ENCODE assay signal across 26 cellular contexts in genomic region chr3:87856126-87856525, GRCh38.
DNase-seq lines count a peak whose midpoint lies in the region; ATAC-seq lines count a peak whose summit lies in the region.
"Had no signal": no experiment of that assay in that cellular context is flagged by ENCODE, and none has a peak within 500 bp of the region (broad histone marks: within the 10 kb centered on the region; RNA-seq: fewer than 3 reads in every experiment).

No MANE protein-coding gene starts in this region.

- H3K79me2 ChIP-seq in GM23248 (ENCODE audit: insufficient read depth), result no peaks in the 10 kb centered on the region

- DNase-seq in GM23248 (peak; percentile 75), adipocyte (ENCODE audit: low read depth) (peak; percentile 9), iris pigment epithelial cell (ENCODE audit: low read depth) (peak; percentile 1), NCI-H187 treated with DMSO at 0.1 percent for 48 hours (lab: John Stamatoyannopoulos, UW) (no peak), dedifferentiated amniotic fluid mesenchymal stem cell (ENCODE audit: extremely low spot score) (no peak)
- DNase-seq: activated CD4-positive, alpha-beta T cell treated with anti-CD3 and anti-CD28 coated beads for 36 hours; amygdala; DND-41; effector CD4-positive, alpha-beta T cell; glutamatergic neuron; H7; midbrain; MM.1S; naive thymus-derived CD8-positive, alpha-beta T cell; NCI-H1436; NCI-H446; NCI-H774; right lobe of liver; stimulated activated CD4-positive, alpha-beta T cell treated with anti-CD3 and anti-CD28 coated beads, Interleukin-4, amount 100 ng/mL, for 24 hours; T-helper 9 cell had no signal

- no peaks in the 10 kb centered on the region for H4K20me1 ChIP-seq in GM23248 (ENCODE audit: insufficient read depth)

- peak overlapping the region; percentile 90 for H3K4me2 ChIP-seq in GM23248 (ENCODE audit: unreplicated experiment)
- H3K4me2 ChIP-seq: KMS-11 had no signal

- WGBS in GM23248 (ENCODE audit: low coverage in 1 of 2, low lambda C conversion rate in 2 of 2, missing lambda C conversion rate in 2 of 2), 2 experiments, result 2 to 4% methylated on average over 1 of the region's 1 CpG

- H3K4me1 ChIP-seq in GM23248 (ENCODE audit: insufficient read depth), result peaks cover 25% of the 10 kb centered on the region
- peaks cover 23% of the 10 kb centered on the region for H3K4me1 ChIP-seq in adipocyte (ENCODE audit: control insufficient read depth, insufficient read depth, low read length)
- H3K4me1 ChIP-seq: right lobe of liver, tibial nerve had no signal

- H3K9me3 ChIP-seq in GM23248 (ENCODE audit: low read depth) (no peaks in the 10 kb centered on the region), adipocyte (ENCODE audit: control insufficient read depth, low read length) (no peaks in the 10 kb centered on the region)
- H3K9me3 ChIP-seq: right lobe of liver had no signal

- H3K9me2 ChIP-seq in GM23248 (ENCODE audit: insufficient read depth), result no peaks in the 10 kb centered on the region

- H3K4me3 ChIP-seq in GM23248, result no peak overlapping the region; the same call in 1 of the 2 replicates
- peak overlapping the region; percentile 58 for H3K4me3 ChIP-seq in adipocyte (ENCODE audit: low read length)
- H3K4me3 ChIP-seq: right lobe of liver, tibial nerve had no signal

- peaks cover 17% of the 10 kb centered on the region; the same call in 1 of the 2 replicates for H3F3A ChIP-seq in GM23248 (ENCODE audit: insufficient read depth)

- ATAC-seq in GM18519 (IDR thresholded peaks at IDR 0.05; ENCODE audit: low FRiP score, unreplicated experiment) (no peak), HG02678 (IDR thresholded peaks at IDR 0.05; ENCODE audit: unreplicated experiment) (no peak)
- ATAC-seq: activated CD4-positive, alpha-beta T cell treated with anti-CD3 and anti-CD28 coated beads for 36 hours; naive thymus-derived CD8-positive, alpha-beta T cell; right lobe of liver had no signal

- in situ Hi-C loops in GM23248 (cut with MboI), result no loop called here

- no peak overlapping the region for H2AFZ ChIP-seq in GM23248

- H3K27me3 ChIP-seq in GM23248 (replicated peaks; ENCODE audit: insufficient read depth), result no peaks in the 10 kb centered on the region
- H3K27me3 ChIP-seq in adipocyte (replicated peaks; ENCODE audit: control insufficient read depth, insufficient read depth, low read length), result no peaks in the 10 kb centered on the region
- H3K27me3 ChIP-seq: right lobe of liver, tibial nerve had no signal

- H3K27ac ChIP-seq in GM23248, result peak overlapping the region; percentile 64
- H3K27ac ChIP-seq: HL-60, KMS-11, right lobe of liver, tibial nerve, VCaP had no signal

- H3K36me3 ChIP-seq in GM23248 (ENCODE audit: low read depth), result no peaks in the 10 kb centered on the region
- no peaks in the 10 kb centered on the region for H3K36me3 ChIP-seq in adipocyte (ENCODE audit: control insufficient read depth, insufficient read depth, low read length, severe bottlenecking)
- H3K36me3 ChIP-seq: right lobe of liver, tibial nerve had no signal

- H3K9ac ChIP-seq in GM23248 (0 out of 2 replicates have a peak overlapping the region, but pooled peaks have one; percentile 36), adipocyte (ENCODE audit: low read length) (peak overlapping the region; percentile 61)
- H3K9ac ChIP-seq: KMS-11 had no signal

Comparison
In these comparisons a context has a peak if more than half of its experiments do, and no peak if none do; other contexts are left out.
1. DNase-seq: peak in GM23248 (single experiment), adipocyte (single experiment) and iris pigment epithelial cell (single experiment); none in NCI-H187 treated with DMSO at 0.1 percent for 48 hours (single experiment) and dedifferentiated amniotic fluid mesenchymal stem cell (single experiment).